Comparison of ENCODE assay signal across 8 cellular contexts in genomic region chrX:386768-387575, GRCh38. TPM values are rescaled to one million over a fixed set of nuclear protein-coding genes. Genes with fewer than 3 reads are reported as not detected.
DNase-seq lines count a peak whose midpoint lies in the region; ATAC-seq and TF ChIP-seq lines count a peak whose summit lies in the region.

Gene PPP2R3B (minus strand): TSS chrX:386907. CDS start chrX:386691, 216 bp downstream.

- H3K36me3 ChIP-seq in liver (ENCODE audit: control insufficient read depth in 4 of 4, insufficient read depth in 3 of 4, low read depth in 1 of 4, low read length in 3 of 4), result no peaks in the 10 kb centered on the region

- no peak for TF ChIP-seq RAD21 in liver (IDR thresholded peaks at IDR 0.05)

- TF ChIP-seq CTCF in coronary artery (IDR thresholded peaks at IDR 0.05) (no peak), liver (IDR thresholded peaks at IDR 0.05; ENCODE audit: low read depth, low read length, missing input control) (no peak)

- ATAC-seq in GM19043 (IDR thresholded peaks at IDR 0.05; ENCODE audit: low read depth, unreplicated experiment) (peak; percentile 96), HG03432 (IDR thresholded peaks at IDR 0.05; ENCODE audit: unreplicated experiment) (peak; percentile 95)
- peak; percentile 90 to 92 for ATAC-seq in activated CD4-positive, CD25-positive, alpha-beta regulatory T cell treated with anti-CD3 and anti-CD28 coated beads, Interleukin-2, amount 50 U/mL, for 24 hours

- 1% methylated on average over 102 of the region's 102 CpGs for WGBS in liver

- H3K27ac ChIP-seq in coronary artery (peak within 1 kb of the TSS; percentile 97 to 99), liver (ENCODE audit: low read depth in 1 of 2, low read length in 2 of 2) (peak within 1 kb of the TSS; percentile 91 to 100)

- no peaks in the 10 kb centered on the region for H3K9me3 ChIP-seq in liver (ENCODE audit: control insufficient read depth in 4 of 4, low read length in 3 of 4)

- H3K4me3 ChIP-seq in coronary artery (peak within 1 kb of the TSS; percentile 94), liver (ENCODE audit: low read depth in 1 of 3, low read length in 3 of 3) (peak within 1 kb of the TSS; percentile 63 to 98 (median 90))

- H3K9ac ChIP-seq in liver (ENCODE audit: low read depth in 1 of 2, low read length in 2 of 2), result peak within 1 kb of the TSS; percentile 89 to 99

- peaks cover 4 to 14% (median 11%) of the 10 kb centered on the region in 4 donors for H3K4me1 ChIP-seq in liver (ENCODE audit: control insufficient read depth in 4 of 4, insufficient read depth in 4 of 4, low read length in 3 of 4)

- H3K27me3 ChIP-seq in liver (ENCODE audit: control insufficient read depth in 4 of 4, insufficient read depth in 4 of 4, low read length in 3 of 4), result no peaks in the 10 kb centered on the region

- DNase-seq in A172 (ENCODE audit: low spot score) (peak; percentile 98), coronary artery (ENCODE audit: low spot score) (peak; percentile 98), NCI-H2227 treated with DMSO at 0.1 percent for 48 hours (lab: John Stamatoyannopoulos, UW) (no peak)
- DNase-seq in stimulated activated CD4-positive, alpha-beta T cell treated with anti-CD3 and anti-CD28 coated beads, Interleukin-4, amount 100 ng/mL, for 48 hours (ENCODE audit: low read depth in 2 of 2), result peak; percentile 96 to 97

TF ChIP-seq in liver, 16 proteins besides CTCF, POLR2A, EP300 and RAD21:
- no peak for TF ChIP-seq NR2F2 (IDR thresholded peaks at IDR 0.05)
- TF ChIP-seq GABPA (IDR thresholded peaks at IDR 0.05 in 1 of 2, conservative IDR thresholded peaks at IDR 0.05 in 1 of 2), result peak in 1 of 2 donors; percentile 36
- TF ChIP-seq FOXA1 (IDR thresholded peaks at IDR 0.05), result no peak
- no peak for TF ChIP-seq RXRA (IDR thresholded peaks at IDR 0.05)
- TF ChIP-seq TAF1 (conservative IDR thresholded peaks at IDR 0.05), result no peak
- TF ChIP-seq FOXA2 (IDR thresholded peaks at IDR 0.05), result no peak
- TF ChIP-seq SP1 (IDR thresholded peaks at IDR 0.05), result peak; percentile 40
- peak in 1 of 2 donors; percentile 34 for TF ChIP-seq HNF4A (conservative IDR thresholded peaks at IDR 0.05)
- no peak for TF ChIP-seq ATF3 (IDR thresholded peaks at IDR 0.05)
- TF ChIP-seq EGR1 (IDR thresholded peaks at IDR 0.05; ENCODE audit: low read depth in 2 of 2), result no peak
- TF ChIP-seq HNF4G (IDR thresholded peaks at IDR 0.05), result no peak
- peak; percentile 83 for TF ChIP-seq MAX (IDR thresholded peaks at IDR 0.05)
- TF ChIP-seq ZBTB33 (IDR thresholded peaks at IDR 0.05), result no peak
- no peak for TF ChIP-seq REST (IDR thresholded peaks at IDR 0.05)
- peak; percentile 96 for TF ChIP-seq YY1 (IDR thresholded peaks at IDR 0.05)
- no peak for TF ChIP-seq JUND (IDR thresholded peaks at IDR 0.05)

RNA-seq across cellular contexts. Expression of gene PPP2R3B, which starts in this region (rescaled TPM):
- total RNA-seq in A172 (2014; rRNA removed; shearing (Covaris generic)), result 28.7 and 30.4 TPM in 2 replicates
- total RNA-seq in liver, result 1 to 10 TPM; 5.6 to 8.2 TPM
- 1 to 10 TPM; 1.2 to 2.9 TPM for polyA plus RNA-seq in liver
